In genomic region chrX:147180886-147181285, GRCh38 we compare ENCODE assay signal across 29 cellular contexts.
"Had no signal": no experiment of that assay in that cellular context is flagged by ENCODE, and none has a peak within 500 bp of the region (broad histone marks: within the 10 kb centered on the region; RNA-seq: fewer than 3 reads in every experiment).

No MANE protein-coding gene starts in this region.

- H3K9me3 ChIP-seq: heart left ventricle, psoas muscle, right atrium auricular region, thoracic aorta, upper lobe of right lung had no signal

- H3K27ac ChIP-seq: foreskin keratinocyte, heart left ventricle, neural progenitor cell, parathyroid adenoma, psoas muscle, right atrium auricular region, thoracic aorta, upper lobe of right lung had no signal

- H3K4me3 Mint-ChIP-seq: activated CD4-positive, alpha-beta memory T cell treated with anti-CD3 and anti-CD28 coated beads for 36 hours; activated CD4-positive, alpha-beta T cell treated with anti-CD3 and anti-CD28 coated beads, Interleukin-2, amount 10 ng/mL, durations not matched to agents 24 days and 14 days; activated naive CD8-positive, alpha-beta T cell treated with anti-CD3 and anti-CD28 coated beads, Interleukin-2, amount 50 U/mL, for 24 hours; activated T-cell treated with anti-CD3 and anti-CD28 coated beads, Interleukin-2, amount 50 U/mL, for 24 hours; memory B cell; naive thymus-derived CD8-positive, alpha-beta T cell; neural progenitor cell; stimulated activated naive CD8-positive, alpha-beta T cell treated with anti-CD3 and anti-CD28 coated beads, Interleukin-15, Interleukin-2, amounts not matched to agents 100 ng/mL and 50 ng/mL, for 24 hours had no signal

- H3K36me3 ChIP-seq: heart left ventricle, neural progenitor cell, right atrium auricular region, thoracic aorta, upper lobe of right lung had no signal

- ATAC-seq: activated naive CD8-positive, alpha-beta T cell treated with anti-CD3 and anti-CD28 coated beads, Interleukin-2, amount 50 U/mL, for 24 hours; esophagus mucosa; foreskin keratinocyte; heart left ventricle; left ventricle myocardium superior; naive thymus-derived CD8-positive, alpha-beta T cell; psoas muscle; upper lobe of right lung had no signal

- H3K27ac Mint-ChIP-seq: activated CD4-positive, alpha-beta memory T cell treated with anti-CD3 and anti-CD28 coated beads for 36 hours; activated CD4-positive, alpha-beta T cell treated with anti-CD3 and anti-CD28 coated beads, Interleukin-2, amount 10 ng/mL, durations not matched to agents 24 days and 14 days; activated naive CD8-positive, alpha-beta T cell treated with anti-CD3 and anti-CD28 coated beads, Interleukin-2, amount 50 U/mL, for 24 hours; activated T-cell treated with anti-CD3 and anti-CD28 coated beads, Interleukin-2, amount 50 U/mL, for 24 hours; memory B cell; naive thymus-derived CD8-positive, alpha-beta T cell; neural progenitor cell; stimulated activated naive CD8-positive, alpha-beta T cell treated with anti-CD3 and anti-CD28 coated beads, Interleukin-15, Interleukin-2, amounts not matched to agents 100 ng/mL and 50 ng/mL, for 24 hours had no signal

- FAIRE-seq: endothelial cell of umbilical vein had no signal

- H3K4me1 Mint-ChIP-seq: activated CD4-positive, alpha-beta T cell treated with anti-CD3 and anti-CD28 coated beads, Interleukin-2, amount 10 ng/mL, durations not matched to agents 24 days and 14 days; activated naive CD8-positive, alpha-beta T cell treated with anti-CD3 and anti-CD28 coated beads, Interleukin-2, amount 50 U/mL, for 24 hours; memory B cell; naive thymus-derived CD8-positive, alpha-beta T cell; neural progenitor cell had no signal

- H3K36me3 Mint-ChIP-seq: activated CD4-positive, alpha-beta memory T cell treated with anti-CD3 and anti-CD28 coated beads for 36 hours; memory B cell; naive thymus-derived CD8-positive, alpha-beta T cell; neural progenitor cell had no signal

- H3K4me1 ChIP-seq: foreskin keratinocyte, heart left ventricle, neural progenitor cell, parathyroid adenoma, psoas muscle, right atrium auricular region, upper lobe of right lung had no signal

- H3K9me3 Mint-ChIP-seq: activated CD4-positive, alpha-beta memory T cell treated with anti-CD3 and anti-CD28 coated beads for 36 hours; activated CD4-positive, alpha-beta T cell treated with anti-CD3 and anti-CD28 coated beads, Interleukin-2, amount 10 ng/mL, durations not matched to agents 24 days and 14 days; activated naive CD8-positive, alpha-beta T cell treated with anti-CD3 and anti-CD28 coated beads, Interleukin-2, amount 50 U/mL, for 24 hours; activated T-cell treated with anti-CD3 and anti-CD28 coated beads, Interleukin-2, amount 50 U/mL, for 24 hours; memory B cell; neural progenitor cell; stimulated activated naive CD8-positive, alpha-beta T cell treated with anti-CD3 and anti-CD28 coated beads, Interleukin-15, Interleukin-2, amounts not matched to agents 100 ng/mL and 50 ng/mL, for 24 hours had no signal

- H3K27me3 ChIP-seq: foreskin keratinocyte, heart left ventricle, neural progenitor cell, right atrium auricular region, upper lobe of right lung had no signal

- DNase-seq: activated CD4-positive, alpha-beta memory T cell treated with anti-CD3 and anti-CD28 coated beads for 36 hours; activated CD4-positive, alpha-beta T cell treated with anti-CD3 and anti-CD28 coated beads, Interleukin-2, amount 10 ng/mL, durations not matched to agents 24 days and 14 days; activated CD4-positive, CD25-positive, alpha-beta regulatory T cell treated with anti-CD3 and anti-CD28 coated beads, Interleukin-2, amount 50 U/mL, for 72 hours; activated CD8-positive, alpha-beta memory T cell treated with anti-CD3 and anti-CD28 coated beads, Interleukin-2, amount 50 U/mL, for 48 hours; activated gamma-delta T cell treated with Interleukin-2 at 50 U/mL for 16 hours; activated naive CD4-positive, alpha-beta T cell treated with anti-CD3 and anti-CD28 coated beads, Interleukin-2, amount 50 U/mL, for 16 hours; activated naive CD8-positive, alpha-beta T cell treated with anti-CD3 and anti-CD28 coated beads, Interleukin-2, amount 50 U/mL, for 24 hours; activated T-cell treated with anti-CD3 and anti-CD28 coated beads, Interleukin-2, amount 50 U/mL, for 24 hours; amygdala; central memory CD4-positive, alpha-beta T cell; foreskin keratinocyte; heart left ventricle; kidney glomerular epithelial cell; left ventricle myocardium superior; midbrain; naive thymus-derived CD8-positive, alpha-beta T cell; occipital lobe; psoas muscle; stimulated activated CD4-positive, alpha-beta T cell treated with anti-CD3 and anti-CD28 coated beads, Interleukin-2, amount 100 ng/mL, for 48 hours; T-helper 2 cell; upper lobe of right lung had no signal

- H3K4me3 ChIP-seq: heart left ventricle, neural progenitor cell, psoas muscle, right atrium auricular region, thoracic aorta, upper lobe of right lung had no signal

- H3K27me3 Mint-ChIP-seq: activated CD4-positive, alpha-beta memory T cell treated with anti-CD3 and anti-CD28 coated beads for 36 hours; activated CD4-positive, alpha-beta T cell treated with anti-CD3 and anti-CD28 coated beads, Interleukin-2, amount 10 ng/mL, durations not matched to agents 24 days and 14 days; activated naive CD8-positive, alpha-beta T cell treated with anti-CD3 and anti-CD28 coated beads, Interleukin-2, amount 50 U/mL, for 24 hours; memory B cell; naive thymus-derived CD8-positive, alpha-beta T cell; stimulated activated naive CD8-positive, alpha-beta T cell treated with anti-CD3 and anti-CD28 coated beads, Interleukin-15, Interleukin-2, amounts not matched to agents 100 ng/mL and 50 ng/mL, for 24 hours had no signal
